Comparison of ENCODE assay signal across 7 cellular contexts in genomic region chr16:14070555-14070876, GRCh38. TPM values are rescaled to one million over a fixed set of nuclear protein-coding genes. Genes with fewer than 3 reads are reported as not detected.
DNase-seq lines count a peak whose midpoint lies in the region; ATAC-seq and TF ChIP-seq lines count a peak whose summit lies in the region.

No MANE protein-coding gene starts in this region.

- peak overlapping the region; percentile 76 for H3K4me2 ChIP-seq in Loucy (ENCODE audit: low read depth, low read length, poor library complexity, severe bottlenecking)

- no peaks in the 10 kb centered on the region for H3K36me3 ChIP-seq in Loucy (ENCODE audit: insufficient read depth, low read length)
- no peaks in the 10 kb centered on the region for H3K36me3 ChIP-seq in endocrine pancreas (ENCODE audit: control insufficient read depth, insufficient read depth, low read length)
- H3K36me3 ChIP-seq in ovary, result no peaks in the 10 kb centered on the region

- no peak for TF ChIP-seq EP300 in ovary (IDR thresholded peaks at IDR 0.05)

- H3K4me1 ChIP-seq in Loucy (ENCODE audit: insufficient read depth, low read length, poor library complexity, severe bottlenecking) (peaks cover 9% of the 10 kb centered on the region), endocrine pancreas (ENCODE audit: control insufficient read depth, insufficient read depth, low read length) (peaks cover 8% of the 10 kb centered on the region), ovary (ENCODE audit: insufficient read depth) (peaks cover 6% of the 10 kb centered on the region)

- no peaks in the 10 kb centered on the region for H3F3A ChIP-seq in Loucy (ENCODE audit: low read depth)

- H3K27ac ChIP-seq in ovary, result peak overlapping the region in 1 of 2 donors; percentile 70

- H3K9me2 ChIP-seq in Loucy (replicated peaks; ENCODE audit: low read depth, low read length), result no peaks in the 10 kb centered on the region

- TF ChIP-seq CTCF in Loucy (conservative IDR thresholded peaks at IDR 0.05; ENCODE audit: low read length), result no peak
- TF ChIP-seq CTCF in ovary (IDR thresholded peaks at IDR 0.05), result no peak

- H4K20me1 ChIP-seq in Loucy (ENCODE audit: insufficient read depth, low read length, poor library complexity, severe bottlenecking), result no peaks in the 10 kb centered on the region

- H3K9me3 ChIP-seq in Loucy (ENCODE audit: insufficient read depth, low read depth, low read length), result no peaks in the 10 kb centered on the region
- H3K9me3 ChIP-seq in endocrine pancreas (ENCODE audit: control insufficient read depth, low read length), result no peaks in the 10 kb centered on the region
- H3K9me3 ChIP-seq in ovary, result no peaks in the 10 kb centered on the region

- peak; percentile 18 for ATAC-seq in GM21447 (IDR thresholded peaks at IDR 0.05; ENCODE audit: unreplicated experiment)

- H3K27me3 ChIP-seq in Loucy (ENCODE audit: insufficient read depth, low read length, poor library complexity, severe bottlenecking) (no peaks in the 10 kb centered on the region), endocrine pancreas (ENCODE audit: control insufficient read depth, insufficient read depth, low read length) (no peaks in the 10 kb centered on the region), ovary (no peaks in the 10 kb centered on the region)

- TF ChIP-seq POLR2A in ovary (IDR thresholded peaks at IDR 0.05), result no peak

- peak overlapping the region; percentile 81 for H3K9ac ChIP-seq in Loucy (ENCODE audit: low read depth, low read length, poor library complexity, severe bottlenecking)
- H3K9ac ChIP-seq in endocrine pancreas (ENCODE audit: control insufficient read depth, insufficient read depth, low read length), result peak overlapping the region; percentile 45

- H3K4me3 ChIP-seq in Loucy (ENCODE audit: low read length, poor library complexity, severe bottlenecking), result peak overlapping the region; percentile 82
- H3K4me3 ChIP-seq in endocrine pancreas (ENCODE audit: control insufficient read depth, insufficient read depth, low read length), result peak overlapping the region; percentile 15
- peak overlapping the region; percentile 73 for H3K4me3 ChIP-seq in ovary

- peaks cover 10% of the 10 kb centered on the region; the same call in 1 of the 2 replicates for H3K79me2 ChIP-seq in Loucy (ENCODE audit: insufficient read depth, low read length)

- peak overlapping the region; percentile 95 for H2AFZ ChIP-seq in Loucy (ENCODE audit: low read length)

- DNase-seq in ovary (no peak), mesenteric fat pad (ENCODE audit: low spot score) (no peak), medulla oblongata (ENCODE audit: extremely low spot score) (no peak)
- no peak for DNase-seq in activated CD4-positive, alpha-beta T cell treated with anti-CD3 and anti-CD28 coated beads for 4 hours

- 78 to 87% (median 83%) methylated on average over 4 of the region's 4 CpGs for WGBS in ovary, 3 donors

- intact Hi-C loops in ovary (cut with DNase I), result no loop called here

RNA-seq across cellular contexts. Expression of gene MRTFB, which starts 0.6 kb away (rescaled TPM):
- total RNA-seq in ovary (10 to 100 TPM; 16.3 to 45.6 (median 37.0) TPM), mesenteric fat pad (53.8 TPM)
- polyA plus RNA-seq in ovary, result 10 to 100 TPM in 1 of 2 donors, 1 to 10 TPM in 1; 7.2 to 18.5 TPM

Comparison
In these comparisons a context has a peak if more than half of its experiments do, and no peak if none do; other contexts are left out.
1. H3K4me3 ChIP-seq: peak in every context shown above with its lines; median percentile 82 in Loucy; 73 in ovary; 15 in endocrine pancreas.